Comparison of ENCODE assay signal across 12 cellular contexts in genomic region chr9:77980622-77981021, GRCh38. TPM values are rescaled to one million over a fixed set of nuclear protein-coding genes. Genes with fewer than 3 reads are reported as not detected.
A peak's percentile ranks its signal among the peaks of the same experiment; 100 is the strongest.
DNase-seq lines count a peak whose midpoint lies in the region; ATAC-seq and TF ChIP-seq lines count a peak whose summit lies in the region.
"Had no signal": no experiment of that assay in that cellular context is flagged by ENCODE, and none has a peak within 500 bp of the region (broad histone marks: within the 10 kb centered on the region; RNA-seq: fewer than 3 reads in every experiment).

No MANE protein-coding gene starts in this region.

- DNase-seq in ELR (ENCODE audit: low read depth) = peak; percentile 32
- DNase-seq in esophagus squamous epithelium (lab: John Stamatoyannopoulos, UW) = no peak
- peak; percentile 39 for DNase-seq in pons (ENCODE audit: low spot score)
- no peak for DNase-seq in central memory CD4-positive, alpha-beta T cell
- no peak for DNase-seq in stimulated activated CD4-positive, alpha-beta T cell treated with anti-CD3 and anti-CD28 coated beads, Interleukin-4, amount 100 ng/mL, for 1 hour
- DNase-seq in DMS114 treated with DMSO at 0.1 percent for 48 hours (lab: John Stamatoyannopoulos, UW; ENCODE audit: unreplicated experiment) = no peak
- DNase-seq: activated CD8-positive, alpha-beta memory T cell treated with anti-CD3 and anti-CD28 coated beads, Interleukin-2, amount 50 U/mL, for 4 hours; NCI-H1436; SHP77 had no signal

- no peak for TF ChIP-seq CTCF in esophagus squamous epithelium (IDR thresholded peaks at IDR 0.05)

- intact Hi-C loops in esophagus squamous epithelium (cut with DNase I) = no loop called here

- H3K4me1 ChIP-seq in esophagus squamous epithelium = peaks cover 36 to 81% (median 45%) of the 10 kb centered on the region in 3 donors
- H3K4me1 ChIP-seq: Caco-2 had no signal

- H3K27ac ChIP-seq in esophagus squamous epithelium = peak overlapping the region; percentile 24 to 81 (median 74)

- peak; percentile 22; the same call in 2 of the 3 replicates for ATAC-seq in SK-N-SH treated with all-trans-retinoic acid at 6 μM for 48 hours
- ATAC-seq in GM21381 (IDR thresholded peaks at IDR 0.05; ENCODE audit: unreplicated experiment) = no peak

- no peaks in the 10 kb centered on the region for H3K9me3 ChIP-seq in esophagus squamous epithelium
- H3K9me3 ChIP-seq: Caco-2 had no signal

- peaks cover 0 to 7% (median 0%) of the 10 kb centered on the region in 3 donors for H3K36me3 ChIP-seq in esophagus squamous epithelium

- TF ChIP-seq POLR2A in esophagus squamous epithelium (IDR thresholded peaks at IDR 0.05) = no peak

- no peak overlapping the region for H3K4me3 ChIP-seq in esophagus squamous epithelium

- no peaks in the 10 kb centered on the region for H3K27me3 ChIP-seq in esophagus squamous epithelium

TF ChIP-seq in SK-N-SH treated with all-trans-retinoic acid at 6 μM for 48 hours, 23 proteins besides CTCF, POLR2A, EP300 and RAD21:
- TF ChIP-seq BACH2 (CRISPR knock-in tag; IDR thresholded peaks at IDR 0.05; ENCODE audit: borderline replicate concordance) (no peak), ZNF565 (CRISPR knock-in tag; conservative IDR thresholded peaks at IDR 0.05; ENCODE audit: low read depth) (no peak), ZC3H10 (CRISPR knock-in tag; IDR thresholded peaks at IDR 0.05) (no peak), TCF4 (CRISPR knock-in tag; IDR thresholded peaks at IDR 0.05; ENCODE audit: borderline replicate concordance) (no peak), ZFP30 (CRISPR knock-in tag; IDR thresholded peaks at IDR 0.05) (no peak), ZFP3 (CRISPR knock-in tag; IDR thresholded peaks at IDR 0.05) (no peak), OSR1 (CRISPR knock-in tag; IDR thresholded peaks at IDR 0.05) (no peak), ISL1 (CRISPR knock-in tag; IDR thresholded peaks at IDR 0.05) (no peak), TSHZ2 (CRISPR knock-in tag; IDR thresholded peaks at IDR 0.05) (no peak), ZNF8 (CRISPR knock-in tag; IDR thresholded peaks at IDR 0.05) (no peak), PATZ1 (CRISPR knock-in tag; IDR thresholded peaks at IDR 0.05; ENCODE audit: borderline replicate concordance) (no peak), ZNF70 (CRISPR knock-in tag; IDR thresholded peaks at IDR 0.05) (no peak), GLIS3 (CRISPR knock-in tag; IDR thresholded peaks at IDR 0.05) (no peak), ESRRG (CRISPR knock-in tag; IDR thresholded peaks at IDR 0.05) (no peak)
- TF ChIP-seq, protein P1, sequence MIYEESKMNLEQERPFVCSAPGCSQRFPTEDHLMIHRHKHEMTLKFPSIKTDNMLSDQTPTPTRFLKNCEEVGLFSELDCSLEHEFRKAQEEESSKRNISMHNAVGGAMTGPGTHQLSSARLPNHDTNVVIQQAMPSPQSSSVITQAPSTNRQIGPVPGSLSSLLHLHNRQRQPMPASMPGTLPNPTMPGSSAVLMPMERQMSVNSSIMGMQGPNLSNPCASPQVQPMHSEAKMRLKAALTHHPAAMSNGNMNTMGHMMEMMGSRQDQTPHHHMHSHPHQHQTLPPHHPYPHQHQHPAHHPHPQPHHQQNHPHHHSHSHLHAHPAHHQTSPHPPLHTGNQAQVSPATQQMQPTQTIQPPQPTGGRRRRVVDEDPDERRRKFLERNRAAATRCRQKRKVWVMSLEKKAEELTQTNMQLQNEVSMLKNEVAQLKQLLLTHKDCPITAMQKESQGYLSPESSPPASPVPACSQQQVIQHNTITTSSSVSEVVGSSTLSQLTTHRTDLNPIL (CRISPR knock-in tag; IDR thresholded peaks at IDR 0.05; ENCODE audit: low read depth) = no peak
- TF ChIP-seq, protein P2, sequence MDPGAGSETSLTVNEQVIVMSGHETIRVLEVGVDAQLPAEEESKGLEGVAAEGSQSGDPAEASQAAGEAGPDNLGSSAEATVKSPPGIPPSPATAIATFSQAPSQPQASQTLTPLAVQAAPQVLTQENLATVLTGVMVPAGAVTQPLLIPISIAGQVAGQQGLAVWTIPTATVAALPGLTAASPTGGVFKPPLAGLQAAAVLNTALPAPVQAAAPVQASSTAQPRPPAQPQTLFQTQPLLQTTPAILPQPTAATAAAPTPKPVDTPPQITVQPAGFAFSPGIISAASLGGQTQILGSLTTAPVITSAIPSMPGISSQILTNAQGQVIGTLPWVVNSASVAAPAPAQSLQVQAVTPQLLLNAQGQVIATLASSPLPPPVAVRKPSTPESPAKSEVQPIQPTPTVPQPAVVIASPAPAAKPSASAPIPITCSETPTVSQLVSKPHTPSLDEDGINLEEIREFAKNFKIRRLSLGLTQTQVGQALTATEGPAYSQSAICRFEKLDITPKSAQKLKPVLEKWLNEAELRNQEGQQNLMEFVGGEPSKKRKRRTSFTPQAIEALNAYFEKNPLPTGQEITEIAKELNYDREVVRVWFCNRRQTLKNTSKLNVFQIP (CRISPR knock-in tag; IDR thresholded peaks at IDR 0.05; ENCODE audit: borderline replicate concordance, low read depth) = no peak

RNA-seq across cellular contexts. Expression of gene GNAQ, which starts 51.0 kb away (rescaled TPM):
- 10 to 100 TPM; 18.1 to 35.1 (median 24.0) TPM for total RNA-seq in esophagus squamous epithelium

Comparison
In these comparisons a context has a peak if more than half of its experiments do, and no peak if none do; other contexts are left out.
1. DNase-seq: peak in ELR (single experiment) and pons (single experiment); none in esophagus squamous epithelium (single experiment), central memory CD4-positive, alpha-beta T cell (single experiment), stimulated activated CD4-positive, alpha-beta T cell treated with anti-CD3 and anti-CD28 coated beads, Interleukin-4, amount 100 ng/mL, for 1 hour (single experiment) and DMS114 treated with DMSO at 0.1 percent for 48 hours (single experiment).